8 cellular contexts compared by ENCODE assay signal in the genomic region with DNA sequence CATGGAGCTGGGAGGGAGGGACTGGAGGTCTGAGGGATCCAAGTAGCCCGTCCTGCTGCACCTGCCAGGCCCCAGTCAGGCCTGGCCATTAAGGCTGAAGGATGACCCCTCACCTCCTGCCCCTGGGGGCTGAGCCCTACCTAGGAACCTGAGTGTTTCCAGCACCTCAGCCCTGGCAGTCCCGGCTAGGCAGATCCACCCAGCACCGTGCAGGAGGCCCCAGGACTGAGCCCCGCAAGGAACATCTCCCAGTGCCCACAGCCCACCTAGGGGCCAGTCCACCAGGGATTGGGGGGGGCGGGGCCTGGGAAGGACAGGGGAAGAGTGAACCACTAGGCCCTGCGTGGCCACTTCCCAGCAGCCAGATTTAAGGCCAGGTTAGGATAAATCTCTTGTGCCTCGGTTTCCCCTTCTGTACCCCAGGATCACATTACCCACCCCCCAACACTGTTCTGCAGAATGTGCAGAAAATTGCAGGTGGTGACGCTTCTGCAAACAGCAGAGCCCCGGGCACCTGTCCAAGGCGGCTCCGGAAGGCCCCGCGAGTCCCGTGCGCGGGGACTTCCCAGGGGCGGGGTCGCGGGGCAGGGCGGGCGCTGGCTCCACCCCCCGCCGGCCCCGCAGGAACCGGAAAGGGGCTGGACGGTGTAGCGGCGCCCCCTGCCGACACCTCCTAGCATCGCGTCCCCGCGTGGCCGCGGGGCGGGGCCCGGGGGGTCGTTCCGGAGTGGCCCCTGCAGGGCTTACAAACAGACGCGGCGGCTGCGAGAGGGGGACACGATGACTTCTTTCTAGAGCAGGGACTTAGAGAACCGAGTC. TPM values are rescaled to one million over a fixed set of nuclear protein-coding genes. Genes with fewer than 3 reads are reported as not detected.
DNase-seq lines count a peak whose midpoint lies in the region; ATAC-seq and TF ChIP-seq lines count a peak whose summit lies in the region.

No MANE protein-coding gene starts in this region.

- peak; percentile 76 for ATAC-seq in HG02852 (IDR thresholded peaks at IDR 0.05; ENCODE audit: unreplicated experiment)

- DNase-seq in NCI-H187 (lab: John Stamatoyannopoulos, UW), result peak; percentile 15 to 50
- DNase-seq in NCI-H187 treated with DMSO at 0.1 percent for 48 hours (lab: John Stamatoyannopoulos, UW), result no peak
- peak; percentile 40 for DNase-seq in NCI-H1436 treated with DMSO at 0.1 percent for 48 hours (lab: John Stamatoyannopoulos, UW)
- DNase-seq in mammary epithelial cell, result peak; percentile 79
- peak; percentile 32 for DNase-seq in kidney epithelial cell (ENCODE audit: low read depth)
- DNase-seq in stimulated activated CD4-positive, alpha-beta T cell treated with anti-CD3 and anti-CD28 coated beads, Interleukin-15, amount 100 ng/mL, for 48 hours (ENCODE audit: low read depth in 2 of 2), result peak; percentile 72 to 84

- in situ Hi-C loops in mammary epithelial cell (cut with MboI; ENCODE audit: low sequenced_read_pairs in 2 of 2), result loop anchor here in 1 of 2 donors (5.0 to 10.0 kb wide), 2 partner anchors 61 to 228 kb away; no protein-coding TSS in a partner anchor

- dilution Hi-C loops in mammary epithelial cell (cut with HindIII; ENCODE audit: low sequenced_read_pairs), result no loop called here

- H2AFZ ChIP-seq in mammary epithelial cell (ENCODE audit: low read depth, low read length), result peak overlapping the region; percentile 65

- no peaks in the 10 kb centered on the region for H4K20me1 ChIP-seq in mammary epithelial cell (ENCODE audit: insufficient read depth, low read length)

- no peak overlapping the region for H3K27ac ChIP-seq in mammary epithelial cell (ENCODE audit: insufficient read depth, low read depth, low read length)

- WGBS in mammary epithelial cell (ENCODE audit: low coverage, missing lambda C conversion rate), result 50% methylated on average over 2 of the region's 45 CpGs

- peak overlapping the region; percentile 14; the same call in 1 of the 2 replicates for H3K4me3 ChIP-seq in WI38 (ENCODE audit: low read depth, low read length)
- peak overlapping the region in 1 of 3 experiments; percentile 16 for H3K4me3 ChIP-seq in mammary epithelial cell (replicated peaks in 1 of 3; ENCODE audit: insufficient read depth in 1 of 3, low read depth in 2 of 3, low read length in 3 of 3)
- H3K4me3 ChIP-seq in kidney epithelial cell (ENCODE audit: low read depth, low read length), result no peak overlapping the region

- peaks cover 17% of the 10 kb centered on the region for H3K4me1 ChIP-seq in mammary epithelial cell (ENCODE audit: insufficient read depth, low read length)

- BruUV-seq in mammary epithelial cell (replicated peaks; lab: Mats Ljungman, UMichigan), result no TSS peak

- CTCF ChIA-PET in mammary epithelial cell (lab: Charles Lee; ENCODE audit: low non-redundant PET), result no interaction called here

- TF ChIP-seq CTCF in WI38 (IDR thresholded peaks at IDR 0.05; ENCODE audit: low read depth, low read length) (peak; percentile 74), mammary epithelial cell (conservative IDR thresholded peaks at IDR 0.05 in 1 of 2, IDR thresholded peaks at IDR 0.05 in 1 of 2; ENCODE audit: extremely low read depth in 1 of 2, insufficient read depth in 1 of 2, low read depth in 1 of 2, low read length in 2 of 2) (peak; percentile 69 to 88), kidney epithelial cell (IDR thresholded peaks at IDR 0.05; ENCODE audit: insufficient read depth, low read length, poor library complexity, severe bottlenecking) (peak; percentile 73)

- H3K9me3 ChIP-seq in mammary epithelial cell (replicated peaks; ENCODE audit: insufficient read depth, low read length), result no peaks in the 10 kb centered on the region

- H3K4me2 ChIP-seq in mammary epithelial cell (ENCODE audit: insufficient read depth, low read depth, low read length), result peak overlapping the region; percentile 69

- no peaks in the 10 kb centered on the region for H3K27me3 ChIP-seq in mammary epithelial cell (ENCODE audit: insufficient read depth, low read length)
- H3K27me3 ChIP-seq in kidney epithelial cell (ENCODE audit: control insufficient read depth, insufficient read depth, low read length), result peaks cover 18% of the 10 kb centered on the region

- H3K9ac ChIP-seq in mammary epithelial cell (ENCODE audit: insufficient read depth, low read length), result no peak overlapping the region

- intact Hi-C loops in mammary epithelial cell (cut with micrococcal nuclease), result loop anchor here (1.0 to 2.0 kb wide), 4 partner anchors 56 to 230 kb away; partner anchors contain the start of gene PWWP2B

- no peaks in the 10 kb centered on the region for H3K36me3 ChIP-seq in mammary epithelial cell (ENCODE audit: insufficient read depth, low read length)
- no peaks in the 10 kb centered on the region for H3K36me3 ChIP-seq in kidney epithelial cell (ENCODE audit: control insufficient read depth, insufficient read depth, low read length)

- no peaks in the 10 kb centered on the region for H3K79me2 ChIP-seq in mammary epithelial cell (ENCODE audit: insufficient read depth, low read length)

RNA-seq across cellular contexts. Expression of gene PWWP2B, which starts 55.9 kb away (rescaled TPM):
- total RNA-seq in mammary epithelial cell (10 to 100 TPM; 10.7 to 12.3 TPM), kidney epithelial cell (25.2 and 27.1 TPM in 2 replicates)
- 4.3 TPM for polyA plus RNA-seq in mammary epithelial cell
- 2.8 TPM for polyA minus RNA-seq in mammary epithelial cell
